In the genomic region with DNA sequence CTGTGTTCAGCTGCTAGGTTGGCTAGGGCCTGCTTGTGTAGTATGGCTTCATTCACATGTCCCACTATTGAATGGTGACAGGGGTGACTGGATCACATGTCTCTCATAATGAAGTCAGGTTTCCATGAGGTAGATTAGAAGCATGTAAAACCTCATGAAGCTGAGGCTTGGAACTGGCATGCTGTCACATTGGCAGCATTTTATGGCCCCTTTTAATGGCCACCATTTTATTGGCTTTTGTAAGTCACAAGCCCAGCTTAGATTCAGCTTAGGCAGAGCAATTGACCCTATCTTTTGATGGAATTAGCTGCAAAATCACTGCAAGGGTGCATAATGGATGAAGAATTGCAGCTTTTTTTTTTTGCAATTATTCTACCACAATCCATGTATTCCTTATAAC, we compare ENCODE assay signal across 28 cellular contexts.
"Had no signal": no experiment of that assay in that cellular context is flagged by ENCODE, and none has a peak within 500 bp of the region (broad histone marks: within the 10 kb centered on the region; RNA-seq: fewer than 3 reads in every experiment).

No MANE protein-coding gene starts in this region.

- ATAC-seq: effector memory CD8-positive, alpha-beta T cell; esophagus mucosa; foreskin keratinocyte; gastrocnemius medialis; gastroesophageal sphincter; heart left ventricle had no signal

- H3K36me3 ChIP-seq: colonic mucosa, esophagus muscularis mucosa, esophagus squamous epithelium, gastrocnemius medialis, gastroesophageal sphincter, heart left ventricle had no signal

- H3K4me1 Mint-ChIP-seq: endodermal cell had no signal

- H3K27ac ChIP-seq: colonic mucosa, coronary artery, dorsolateral prefrontal cortex, epithelial cell of prostate, esophagus muscularis mucosa, esophagus squamous epithelium, foreskin keratinocyte, gastrocnemius medialis, gastroesophageal sphincter, heart left ventricle had no signal

- H3K27me3 Mint-ChIP-seq: dendritic cell treated with granulocyte-macrophage colony-stimulating factor and Interleukin-4, amounts not matched to agents 40 ng/mL and 50 ng/mL, for 4 days; effector memory CD8-positive, alpha-beta T cell had no signal

- H3K4me1 ChIP-seq: colonic mucosa, esophagus muscularis mucosa, esophagus squamous epithelium, foreskin keratinocyte, gastrocnemius medialis, gastroesophageal sphincter, heart left ventricle had no signal

- H3K27ac Mint-ChIP-seq: dendritic cell treated with granulocyte-macrophage colony-stimulating factor and Interleukin-4, amounts not matched to agents 40 ng/mL and 50 ng/mL, for 4 days; effector memory CD8-positive, alpha-beta T cell; endodermal cell had no signal

- H3K9me3 ChIP-seq: colonic mucosa, esophagus muscularis mucosa, esophagus squamous epithelium, gastrocnemius medialis, gastroesophageal sphincter, heart left ventricle had no signal

- H3K27me3 ChIP-seq: colonic mucosa, esophagus muscularis mucosa, foreskin keratinocyte, gastrocnemius medialis, heart left ventricle had no signal

- FAIRE-seq: colon, endometrium, endothelial cell of umbilical vein, frontal cortex had no signal

- H3K4me3 Mint-ChIP-seq: dendritic cell treated with granulocyte-macrophage colony-stimulating factor and Interleukin-4, amounts not matched to agents 40 ng/mL and 50 ng/mL, for 4 days; effector memory CD8-positive, alpha-beta T cell; endodermal cell had no signal

- DNase-seq: colonic mucosa; cortex of kidney; dermis blood vessel endothelial cell; dorsolateral prefrontal cortex; effector CD4-positive, alpha-beta T cell; effector CD8-positive, alpha-beta T cell; effector memory CD4-positive, alpha-beta T cell; effector memory CD8-positive, alpha-beta T cell; endodermal cell; erythroblast; esophagus squamous epithelium; foreskin fibroblast; foreskin keratinocyte; foreskin melanocyte; gastrocnemius medialis; glutamatergic neuron; head of caudate nucleus; heart left ventricle had no signal

- H3K4me3 ChIP-seq: colonic mucosa, coronary artery, dorsolateral prefrontal cortex, esophagus muscularis mucosa, esophagus squamous epithelium, gastrocnemius medialis, gastroesophageal sphincter, heart left ventricle had no signal

- H3K9me3 Mint-ChIP-seq: dendritic cell treated with granulocyte-macrophage colony-stimulating factor and Interleukin-4, amounts not matched to agents 40 ng/mL and 50 ng/mL, for 4 days; endodermal cell had no signal
